Comparison of ENCODE assay signal across 27 cellular contexts in genomic region chr1:36879613-36880012, GRCh38.
DNase-seq lines count a peak whose midpoint lies in the region; ATAC-seq and TF ChIP-seq lines count a peak whose summit lies in the region.
"Had no signal": no experiment of that assay in that cellular context is flagged by ENCODE, and none has a peak within 500 bp of the region (broad histone marks: within the 10 kb centered on the region; RNA-seq: fewer than 3 reads in every experiment).

No MANE protein-coding gene starts in this region.

- intact Hi-C loops in activated CD8-positive, alpha-beta T cell treated with anti-CD3 and anti-CD28 coated beads for 36 hours (cut with micrococcal nuclease) = no loop called here
- intact Hi-C loops in lower lobe of right lung (cut with DNase I) = no loop called here
- intact Hi-C loops in stomach (cut with DNase I; ENCODE audit: low total_unique reads) = no loop called here

- H3K27ac ChIP-seq in lower lobe of right lung = no peak overlapping the region
- H3K27ac ChIP-seq in stomach = no peak overlapping the region
- H3K27ac ChIP-seq: epithelial cell of prostate, skin epidermis, suprapubic skin, upper lobe of right lung had no signal

- peaks cover 6% of the 10 kb centered on the region for H3K27me3 Mint-ChIP-seq in activated CD8-positive, alpha-beta T cell treated with anti-CD3 and anti-CD28 coated beads, Interleukin-2, amount 10 ng/mL, durations not matched to agents 7 days and 5 days (ENCODE audit: low read depth)
- peaks cover 11% of the 10 kb centered on the region for H3K27me3 Mint-ChIP-seq in activated CD8-positive, alpha-beta T cell treated with anti-CD3 and anti-CD28 coated beads for 36 hours

- H3K9me3 ChIP-seq in lower lobe of right lung (no peaks in the 10 kb centered on the region), stomach (no peaks in the 10 kb centered on the region)
- H3K9me3 ChIP-seq: suprapubic skin, upper lobe of right lung had no signal

- H3K27me3 ChIP-seq in lower lobe of right lung (ENCODE audit: low read depth) (peaks cover 4% of the 10 kb centered on the region), stomach (peaks cover 0 to 26% (median 13%) of the 10 kb centered on the region in 3 donors)
- H3K27me3 ChIP-seq: upper lobe of right lung had no signal

- no peaks in the 10 kb centered on the region for H3K4me1 Mint-ChIP-seq in activated CD8-positive, alpha-beta T cell treated with anti-CD3 and anti-CD28 coated beads, Interleukin-2, amount 10 ng/mL, durations not matched to agents 7 days and 5 days (ENCODE audit: low read depth)
- H3K4me1 Mint-ChIP-seq in activated CD8-positive, alpha-beta T cell treated with anti-CD3 and anti-CD28 coated beads for 36 hours (ENCODE audit: low read depth) = no peaks in the 10 kb centered on the region
- H3K4me1 Mint-ChIP-seq: mesothelial cell of epicardium; stimulated activated memory B cell treated with anti-CD40 and anti-IgM and Interleukin-4, amounts not matched to agents 10 μg/mL and 1 μg/mL and 100 μg/mL, for 72 hours had no signal

- no peaks in the 10 kb centered on the region for H3K9me3 Mint-ChIP-seq in activated CD8-positive, alpha-beta T cell treated with anti-CD3 and anti-CD28 coated beads, Interleukin-2, amount 10 ng/mL, durations not matched to agents 7 days and 5 days (ENCODE audit: insufficient read depth)
- no peaks in the 10 kb centered on the region for H3K9me3 Mint-ChIP-seq in activated CD8-positive, alpha-beta T cell treated with anti-CD3 and anti-CD28 coated beads for 36 hours
- H3K9me3 Mint-ChIP-seq: activated naive CD4-positive, alpha-beta T cell treated with anti-CD3 and anti-CD28 coated beads for 36 hours; brain; mesothelial cell of epicardium; stimulated activated memory B cell treated with anti-CD40 and anti-IgM and Interleukin-4, amounts not matched to agents 10 μg/mL and 1 μg/mL and 100 μg/mL, for 72 hours; T-helper 2 cell treated with Interferon-gamma antibody and Interleukin-4, amounts not matched to agents 5 μg/mL and 100 μg/mL, for 36 hours had no signal

- POLR2A ChIA-PET in activated CD8-positive, alpha-beta T cell treated with anti-CD3 and anti-CD28 coated beads, Interleukin-2, amount 10 ng/mL, durations not matched to agents 7 days and 5 days (lab: Charles Lee) = no interaction called here
- POLR2A ChIA-PET in activated CD8-positive, alpha-beta T cell treated with anti-CD3 and anti-CD28 coated beads for 36 hours (lab: Charles Lee) = no interaction called here

- no peak for TF ChIP-seq EP300 in stomach (IDR thresholded peaks at IDR 0.05)

- H3K4me3 ChIP-seq in lower lobe of right lung (no peak overlapping the region), stomach (no peak overlapping the region)
- H3K4me3 ChIP-seq: skin epidermis, suprapubic skin, upper lobe of right lung had no signal

- H3K4me1 ChIP-seq in lower lobe of right lung (no peaks in the 10 kb centered on the region), stomach (no peaks in the 10 kb centered on the region)
- H3K4me1 ChIP-seq: suprapubic skin, upper lobe of right lung had no signal

- ATAC-seq in activated CD8-positive, alpha-beta T cell treated with anti-CD3 and anti-CD28 coated beads, Interleukin-2, amount 10 ng/mL, durations not matched to agents 7 days and 5 days = no peak
- no peak for ATAC-seq in activated CD8-positive, alpha-beta T cell treated with anti-CD3 and anti-CD28 coated beads for 36 hours
- no peak for ATAC-seq in lower lobe of right lung
- ATAC-seq in GM18909 (IDR thresholded peaks at IDR 0.05; ENCODE audit: poor library complexity, unreplicated experiment) = no peak
- no peak for ATAC-seq in GM19467 (IDR thresholded peaks at IDR 0.05; ENCODE audit: unreplicated experiment)
- ATAC-seq: left cardiac atrium; stimulated activated memory B cell treated with anti-CD40 and anti-IgM and Interleukin-4, amounts not matched to agents 10 μg/mL and 1 μg/mL and 100 μg/mL, for 72 hours had no signal

- no peaks in the 10 kb centered on the region for H3K36me3 Mint-ChIP-seq in activated CD8-positive, alpha-beta T cell treated with anti-CD3 and anti-CD28 coated beads, Interleukin-2, amount 10 ng/mL, durations not matched to agents 7 days and 5 days (ENCODE audit: low read depth)
- H3K36me3 Mint-ChIP-seq in activated CD8-positive, alpha-beta T cell treated with anti-CD3 and anti-CD28 coated beads for 36 hours (ENCODE audit: low read depth) = no peaks in the 10 kb centered on the region
- H3K36me3 Mint-ChIP-seq: IgD-negative memory B cell; mesothelial cell of epicardium; stimulated activated memory B cell treated with anti-CD40 and anti-IgM and Interleukin-4, amounts not matched to agents 10 μg/mL and 1 μg/mL and 100 μg/mL, for 72 hours had no signal

- DNase-seq in activated CD8-positive, alpha-beta T cell treated with anti-CD3 and anti-CD28 coated beads, Interleukin-2, amount 10 ng/mL, durations not matched to agents 7 days and 5 days = peak; percentile 4
- no peak for DNase-seq in activated CD8-positive, alpha-beta T cell treated with anti-CD3 and anti-CD28 coated beads for 36 hours
- peak; percentile 36 for DNase-seq in cerebellar cortex (ENCODE audit: low spot score)
- DNase-seq in lower lobe of right lung = peak; percentile 23
- DNase-seq in stomach = peak; percentile 14
- DNase-seq in NCI-H1092 treated with DMSO at 0.1 percent for 48 hours (lab: John Stamatoyannopoulos, UW) = no peak
- DNase-seq: activated CD4-positive, alpha-beta T cell treated with anti-CD3 and anti-CD28 coated beads for 1 hour; activated naive CD4-positive, alpha-beta T cell treated with anti-CD3 and anti-CD28 coated beads for 36 hours; DMS79 treated with DMSO at 0.1 percent for 48 hours; effector memory CD4-positive, alpha-beta T cell; hypothalamus; left cardiac atrium; NCI-H1694; NCI-H446 treated with DMSO at 0.1 percent for 48 hours; NCI-H774; SHP77 treated with DMSO at 0.1 percent for 48 hours; upper lobe of right lung had no signal

- TF ChIP-seq POLR2A in stomach (IDR thresholded peaks at IDR 0.05) = no peak

- CTCF ChIA-PET in activated CD8-positive, alpha-beta T cell treated with anti-CD3 and anti-CD28 coated beads, Interleukin-2, amount 10 ng/mL, durations not matched to agents 7 days and 5 days (lab: Charles Lee) = no interaction called here
- CTCF ChIA-PET in activated CD8-positive, alpha-beta T cell treated with anti-CD3 and anti-CD28 coated beads for 36 hours (lab: Charles Lee) = no interaction called here

- no peak overlapping the region for H3K4me3 Mint-ChIP-seq in activated CD8-positive, alpha-beta T cell treated with anti-CD3 and anti-CD28 coated beads, Interleukin-2, amount 10 ng/mL, durations not matched to agents 7 days and 5 days
- H3K4me3 Mint-ChIP-seq in activated CD8-positive, alpha-beta T cell treated with anti-CD3 and anti-CD28 coated beads for 36 hours = no peak overlapping the region
- H3K4me3 Mint-ChIP-seq: activated naive CD4-positive, alpha-beta T cell treated with anti-CD3 and anti-CD28 coated beads for 36 hours; brain; mesothelial cell of epicardium; stimulated activated memory B cell treated with anti-CD40 and anti-IgM and Interleukin-4, amounts not matched to agents 10 μg/mL and 1 μg/mL and 100 μg/mL, for 72 hours; T-helper 2 cell treated with Interferon-gamma antibody and Interleukin-4, amounts not matched to agents 5 μg/mL and 100 μg/mL, for 36 hours had no signal

- no peak overlapping the region for H3K27ac Mint-ChIP-seq in activated CD8-positive, alpha-beta T cell treated with anti-CD3 and anti-CD28 coated beads, Interleukin-2, amount 10 ng/mL, durations not matched to agents 7 days and 5 days
- H3K27ac Mint-ChIP-seq in activated CD8-positive, alpha-beta T cell treated with anti-CD3 and anti-CD28 coated beads for 36 hours = no peak overlapping the region
- H3K27ac Mint-ChIP-seq: activated naive CD4-positive, alpha-beta T cell treated with anti-CD3 and anti-CD28 coated beads for 36 hours; IgD-negative memory B cell; mesothelial cell of epicardium; stimulated activated memory B cell treated with anti-CD40 and anti-IgM and Interleukin-4, amounts not matched to agents 10 μg/mL and 1 μg/mL and 100 μg/mL, for 72 hours; T-helper 2 cell treated with Interferon-gamma antibody and Interleukin-4, amounts not matched to agents 5 μg/mL and 100 μg/mL, for 36 hours had no signal

- H3K36me3 ChIP-seq in lower lobe of right lung (no peaks in the 10 kb centered on the region), stomach (no peaks in the 10 kb centered on the region)
- H3K36me3 ChIP-seq: suprapubic skin, upper lobe of right lung had no signal

- WGBS in stomach, 5 donors = 75 to 86% (median 85%) methylated on average over 6 of the region's 6 CpGs

- TF ChIP-seq CTCF in activated CD8-positive, alpha-beta T cell treated with anti-CD3 and anti-CD28 coated beads for 36 hours (IDR thresholded peaks at IDR 0.05) = no peak
- TF ChIP-seq CTCF in lower lobe of right lung (IDR thresholded peaks at IDR 0.05) (no peak), stomach (IDR thresholded peaks at IDR 0.05) (no peak)

Comparison
In these comparisons a context has a peak if more than half of its experiments do, and no peak if none do; other contexts are left out.
1. DNase-seq: peak in activated CD8-positive, alpha-beta T cell treated with anti-CD3 and anti-CD28 coated beads, Interleukin-2, amount 10 ng/mL, durations not matched to agents 7 days and 5 days (single experiment), cerebellar cortex (single experiment), lower lobe of right lung (single experiment) and stomach (single experiment); none in activated CD8-positive, alpha-beta T cell treated with anti-CD3 and anti-CD28 coated beads for 36 hours (single experiment) and NCI-H1092 treated with DMSO at 0.1 percent for 48 hours (single experiment).